In genomic region chr17:13843862-13844640, GRCh38 we compare ENCODE assay signal across 18 cellular contexts.
"Had no signal": no experiment of that assay in that cellular context is flagged by ENCODE, and none has a peak within 500 bp of the region (broad histone marks: within the 10 kb centered on the region; RNA-seq: fewer than 3 reads in every experiment).

No MANE protein-coding gene starts in this region.

- H3K36me3 Mint-ChIP-seq: naive B cell had no signal

- ATAC-seq: foreskin keratinocyte had no signal

- H3K4me1 Mint-ChIP-seq: nephron had no signal

- DNase-seq: effector memory CD4-positive, alpha-beta T cell; esophagus squamous epithelium; foreskin keratinocyte; head of caudate nucleus; hippocampal formation; mesendoderm; naive B cell; posterior cingulate gyrus; sigmoid colon; stimulated activated CD4-positive, alpha-beta T cell treated with anti-CD3 and anti-CD28 coated beads, Interleukin-2, amount 100 ng/mL, for 24 hours; stimulated activated naive CD4-positive, alpha-beta T cell; stomach; substantia nigra; transverse colon had no signal

- H3K27ac Mint-ChIP-seq: nephron had no signal

- H3K9me3 ChIP-seq: esophagus squamous epithelium, neutrophil, sigmoid colon, thoracic aorta, transverse colon had no signal

- H3K27ac ChIP-seq: esophagus squamous epithelium, foreskin keratinocyte, neutrophil, sigmoid colon, skin epidermis, stomach, thoracic aorta, transverse colon had no signal

- H3K36me3 ChIP-seq: esophagus squamous epithelium, neutrophil, sigmoid colon, stomach, thoracic aorta, transverse colon had no signal

- H3K4me3 Mint-ChIP-seq: naive B cell, nephron had no signal

- H3K4me1 ChIP-seq: esophagus squamous epithelium, foreskin keratinocyte, sigmoid colon, stomach, transverse colon had no signal

- H3K4me3 ChIP-seq: esophagus squamous epithelium, sigmoid colon, skin epidermis, stomach, thoracic aorta, transverse colon had no signal
